Comparison of ENCODE assay signal across 5 cellular contexts in genomic region chr4:68389386-68389913, GRCh38. TPM values are rescaled to one million over a fixed set of nuclear protein-coding genes. Genes with fewer than 3 reads are reported as not detected.
"Had no signal": no experiment of that assay in that cellular context is flagged by ENCODE, and none has a peak within 500 bp of the region (broad histone marks: within the 10 kb centered on the region; RNA-seq: fewer than 3 reads in every experiment).

No MANE protein-coding gene starts in this region.

RNA-seq across cellular contexts. Expression of gene TMPRSS11E, which starts 57.8 kb away (rescaled TPM):
- total RNA-seq: K562, M059J, Right ventricle myocardium superior, SJSA1 had no signal
- polyA plus RNA-seq: K562, SK-N-SH had no signal
